ENCODE assay signal across 9 cellular contexts in genomic region chr14:93103392-93104080, GRCh38. TPM values are rescaled to one million over a fixed set of nuclear protein-coding genes. Genes with fewer than 3 reads are reported as not detected.
A peak's percentile ranks its signal among the peaks of the same experiment; 100 is the strongest.
DNase-seq lines count a peak whose midpoint lies in the region; ATAC-seq and TF ChIP-seq lines count a peak whose summit lies in the region.
"Had no signal": no experiment of that assay in that cellular context is flagged by ENCODE, and none has a peak within 500 bp of the region (broad histone marks: within the 10 kb centered on the region; RNA-seq: fewer than 3 reads in every experiment).

No MANE protein-coding gene starts in this region.

- DNase-seq in DMS53 (lab: John Stamatoyannopoulos, UW) (peak; percentile 24), DMS53 treated with DMSO at 0.1 percent for 48 hours (lab: John Stamatoyannopoulos, UW; ENCODE audit: unreplicated experiment) (no peak), PC-9 (peak; percentile 50 to 64), omental fat pad (ENCODE audit: low spot score) (no peak), NCI-H187 treated with DMSO at 0.1 percent for 48 hours (lab: John Stamatoyannopoulos, UW) (no peak), substantia nigra (lab: John Stamatoyannopoulos, UW) (no peak)
- DNase-seq in activated naive CD4-positive, alpha-beta T cell treated with Interleukin-2 at 50 U/mL for 16 hours = peak; percentile 60

- no peaks in the 10 kb centered on the region for H3K9me3 ChIP-seq in PC-9 (ENCODE audit: insufficient read depth, low read depth)

- no peaks in the 10 kb centered on the region for H3K36me3 ChIP-seq in PC-9 (ENCODE audit: low read depth)

- TF ChIP-seq CTCF in PC-9 (conservative IDR thresholded peaks at IDR 0.05) (no peak), omental fat pad (IDR thresholded peaks at IDR 0.05) (no peak)

- no TSS peak for BruUV-seq in PC-9 (replicated peaks; lab: Mats Ljungman, UMichigan)

- POLR2A ChIA-PET in PC-9 (lab: Charles Lee; ENCODE audit: unreplicated experiment) = interaction anchor here (0.6 kb wide), 1 partner anchor 18 kb away, joined by 3 read pairs; no protein-coding TSS in a partner anchor

- H3K4me2 ChIP-seq in PC-9 = peak overlapping the region; percentile 70

- intact Hi-C loops in PC-9 (cut with micrococcal nuclease; ENCODE audit: unreplicated experiment) = no loop called here

- H4K20me1 ChIP-seq in PC-9 (ENCODE audit: insufficient read depth) = no peaks in the 10 kb centered on the region

- no peaks in the 10 kb centered on the region for H3K9me2 ChIP-seq in PC-9 (ENCODE audit: insufficient read depth)

- peaks cover 46% of the 10 kb centered on the region for H3K4me1 ChIP-seq in PC-9 (replicated peaks; ENCODE audit: insufficient read depth)

- peaks cover 43% of the 10 kb centered on the region for H3F3A ChIP-seq in PC-9 (ENCODE audit: insufficient read depth, low read depth)

- peak overlapping the region; percentile 91 for H3K27ac ChIP-seq in PC-9
- no peak overlapping the region for H3K27ac ChIP-seq in substantia nigra (ENCODE audit: low read depth, low read length, poor library complexity, severe bottlenecking)
- H3K27ac ChIP-seq: 22Rv1 had no signal

- peak overlapping the region; percentile 20; the same call in 1 of the 2 replicates for H3K4me3 ChIP-seq in PC-9

- ATAC-seq in HG02943 (IDR thresholded peaks at IDR 0.05; ENCODE audit: low read depth, unreplicated experiment) = peak; percentile 89
- peak; percentile 17 for ATAC-seq in omental fat pad (ENCODE audit: low FRiP score)

- H2AFZ ChIP-seq in PC-9 = no peak overlapping the region

- H3K79me2 ChIP-seq in PC-9 (ENCODE audit: low read depth) = peaks cover 88% of the 10 kb centered on the region

- H3K27me3 ChIP-seq in PC-9 (ENCODE audit: insufficient read depth, low read depth) = no peaks in the 10 kb centered on the region

- CTCF ChIA-PET in PC-9 (lab: Charles Lee) = no interaction called here

RNA-seq across cellular contexts. Expression of gene ITPK1, which starts 12.2 kb away (rescaled TPM):
- 87.8 and 88.6 TPM in 2 replicates for total RNA-seq in PC-9 (2021)
- total RNA-seq in omental fat pad = 10 to 100 TPM; 32.6 to 94.9 (median 54.6) TPM

Comparison
In these comparisons a context has a peak if more than half of its experiments do, and no peak if none do; other contexts are left out.
1. DNase-seq: peak in DMS53 (single experiment), PC-9 (2 of 2) and activated naive CD4-positive, alpha-beta T cell treated with Interleukin-2 at 50 U/mL for 16 hours (single experiment); none in DMS53 treated with DMSO at 0.1 percent for 48 hours (single experiment), omental fat pad (single experiment), NCI-H187 treated with DMSO at 0.1 percent for 48 hours (single experiment) and substantia nigra (0 of 49).